Comparison of ENCODE assay signal across 1 cellular context in genomic region chr17:60573139-60573975, GRCh38.
TF ChIP-seq lines count a peak whose summit lies in the region.

No MANE protein-coding gene starts in this region.

TF ChIP-seq in HepG2, 621 proteins besides CTCF, POLR2A, EP300 and RAD21 (continued from another document):
- TF ChIP-seq RNF2 (conservative IDR thresholded peaks at IDR 0.05; ENCODE audit: low read depth) (no peak), ATF7-NPFF (CRISPR knock-in tag; IDR thresholded peaks at IDR 0.05; ENCODE audit: low read depth) (no peak), KMT2A (CRISPR knock-in tag; IDR thresholded peaks at IDR 0.05) (no peak), ZNF484 (CRISPR knock-in tag; IDR thresholded peaks at IDR 0.05; ENCODE audit: borderline replicate concordance, low read depth) (no peak), HOXA9 (CRISPR knock-in tag; IDR thresholded peaks at IDR 0.05; ENCODE audit: borderline replicate concordance) (no peak)
